12 cellular contexts compared by ENCODE assay signal in the genomic region with DNA sequence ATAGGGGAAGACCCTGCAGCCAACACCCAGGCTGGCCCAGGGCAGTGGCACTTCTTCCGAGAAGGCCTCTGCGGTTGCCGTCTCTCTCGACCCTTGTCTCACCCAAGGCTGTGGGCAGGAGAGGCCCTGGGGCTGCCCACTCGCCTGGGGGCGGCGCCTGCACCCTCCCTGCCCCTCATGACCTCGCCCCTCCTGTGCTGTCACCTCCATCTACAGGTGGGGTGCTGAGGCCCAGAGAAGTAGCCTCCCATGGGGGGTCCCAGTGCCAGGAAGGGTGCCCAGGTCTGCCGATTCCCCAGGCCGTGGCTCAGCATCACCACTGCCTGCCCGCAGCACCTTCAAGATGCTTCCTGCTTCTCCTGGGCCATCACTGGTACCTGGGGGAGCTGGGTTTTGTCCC. TPM values are rescaled to one million over a fixed set of nuclear protein-coding genes. Genes with fewer than 3 reads are reported as not detected.
DNase-seq lines count a peak whose midpoint lies in the region; ATAC-seq and TF ChIP-seq lines count a peak whose summit lies in the region.
"Had no signal": no experiment of that assay in that cellular context is flagged by ENCODE, and none has a peak within 500 bp of the region (broad histone marks: within the 10 kb centered on the region; RNA-seq: fewer than 3 reads in every experiment).

No MANE protein-coding gene starts in this region.

- intact Hi-C loops in colonic mucosa (cut with DNase I), result no loop called here

- no peak overlapping the region for H2AFZ ChIP-seq in SU-DHL-6 (ENCODE audit: low read depth, low read length, severe bottlenecking)

- no peaks in the 10 kb centered on the region for H3K9me2 ChIP-seq in SU-DHL-6 (replicated peaks; ENCODE audit: insufficient read depth, low read length)

- TF ChIP-seq CTCF in SU-DHL-6 (IDR thresholded peaks at IDR 0.05; ENCODE audit: insufficient read depth, low read length, poor library complexity, severe bottlenecking) (no peak), colonic mucosa (IDR thresholded peaks at IDR 0.05) (no peak)

- peaks cover 39% of the 10 kb centered on the region for H3F3A ChIP-seq in SU-DHL-6 (ENCODE audit: insufficient read depth)

- no peaks in the 10 kb centered on the region for H3K9me3 ChIP-seq in SU-DHL-6 (ENCODE audit: insufficient read depth, low read length)
- no peaks in the 10 kb centered on the region for H3K9me3 ChIP-seq in colonic mucosa
- H3K9me3 ChIP-seq: right lobe of liver had no signal

- H3K27me3 ChIP-seq in SU-DHL-6 (ENCODE audit: low read length), result no peaks in the 10 kb centered on the region
- H3K27me3 ChIP-seq in colonic mucosa, result no peaks in the 10 kb centered on the region
- H3K27me3 ChIP-seq: right lobe of liver had no signal

- peaks cover 64% of the 10 kb centered on the region for H3K79me2 ChIP-seq in SU-DHL-6 (ENCODE audit: insufficient read depth, low read length)

- H3K27ac ChIP-seq in SU-DHL-6 (ENCODE audit: low read depth, low read length) (peak overlapping the region; percentile 97), colonic mucosa (no peak overlapping the region), substantia nigra (ENCODE audit: low read depth, low read length, poor library complexity, severe bottlenecking) (no peak overlapping the region)
- H3K27ac ChIP-seq: 22Rv1 had no signal

- H3K9ac ChIP-seq in SU-DHL-6 (ENCODE audit: low read length) (peak overlapping the region; percentile 97), colonic mucosa (ENCODE audit: low read depth in 2 of 2, low read length in 2 of 2) (no peak overlapping the region)

- H4K20me1 ChIP-seq in SU-DHL-6 (ENCODE audit: low read depth, low read length), result no peaks in the 10 kb centered on the region

- no peaks in the 10 kb centered on the region for H3K4me1 ChIP-seq in colonic mucosa
- H3K4me1 ChIP-seq: right lobe of liver had no signal

- H3K4me3 ChIP-seq in SU-DHL-6 (ENCODE audit: insufficient read depth, low read length, poor library complexity, severe bottlenecking) (peak overlapping the region; percentile 93), colonic mucosa (peak overlapping the region; percentile 23)

- ATAC-seq in stimulated activated naive CD8-positive, alpha-beta T cell treated with anti-CD3 and anti-CD28 coated beads, Interleukin-15, Interleukin-2, amounts not matched to agents 100 U/mL and 50 U/mL, for 24 hours, result peak; percentile 6
- no peak for ATAC-seq in HG03520 (IDR thresholded peaks at IDR 0.05; ENCODE audit: unreplicated experiment)

- peak overlapping the region; percentile 77 for H3K4me2 ChIP-seq in SU-DHL-6 (ENCODE audit: low read depth, low read length, poor library complexity, severe bottlenecking)

- H3K36me3 ChIP-seq in SU-DHL-6 (ENCODE audit: low read length) (peaks cover 10% of the 10 kb centered on the region), colonic mucosa (no peaks in the 10 kb centered on the region)
- H3K36me3 ChIP-seq: right lobe of liver had no signal

- peak; percentile 22 for DNase-seq in NK-92 treated with Interleukin-12 subunit alpha and Interleukin-12 subunit beta, amount 100 ng/mL, for 24 hours (lab: John Stamatoyannopoulos, UW)
- no peak for DNase-seq in NK-92 (lab: John Stamatoyannopoulos, UW; ENCODE audit: unreplicated experiment)
- no peak for DNase-seq in colonic mucosa
- DNase-seq in stimulated activated naive CD8-positive, alpha-beta T cell treated with anti-CD3 and anti-CD28 coated beads, Interleukin-15, Interleukin-2, amounts not matched to agents 100 U/mL and 50 U/mL, for 24 hours, result peak; percentile 37
- no peak for DNase-seq in substantia nigra (lab: John Stamatoyannopoulos, UW)
- no peak for DNase-seq in stimulated activated naive CD4-positive, alpha-beta T cell (lab: John Stamatoyannopoulos, UW)
- DNase-seq: NCI-H524 had no signal

RNA-seq across cellular contexts. Expression of a gene that starts 1.0 kb away (rescaled TPM):
- total RNA-seq in colonic mucosa, result 1 to 10 TPM in 1 of 2 donors, under 1 TPM in 1; 0.93 to 2.0 TPM
- total RNA-seq: epithelial cell of proximal tubule had no signal

RNA-seq across cellular contexts. Expression of a gene that starts 35.2 kb away (rescaled TPM):
- 1 to 10 TPM; 3.5 to 6.3 TPM for total RNA-seq in colonic mucosa

Comparison
In these comparisons a context has a peak if more than half of its experiments do, and no peak if none do; other contexts are left out.
1. DNase-seq: peak in NK-92 treated with Interleukin-12 subunit alpha and Interleukin-12 subunit beta, amount 100 ng/mL, for 24 hours (single experiment) and stimulated activated naive CD8-positive, alpha-beta T cell treated with anti-CD3 and anti-CD28 coated beads, Interleukin-15, Interleukin-2, amounts not matched to agents 100 U/mL and 50 U/mL, for 24 hours (single experiment); none in NK-92 (single experiment), colonic mucosa (single experiment), substantia nigra (0 of 49) and stimulated activated naive CD4-positive, alpha-beta T cell (0 of 6).